8 cellular contexts compared by ENCODE assay signal in genomic region chr14:21039585-21040369, GRCh38. TPM values are rescaled to one million over a fixed set of nuclear protein-coding genes. Genes with fewer than 3 reads are reported as not detected.
DNase-seq lines count a peak whose midpoint lies in the region; ATAC-seq, FAIRE-seq and TF ChIP-seq lines count a peak whose summit lies in the region.

No MANE protein-coding gene starts in this region.

- FAIRE-seq in K562 (lab: Jason Lieb, UNC) = peak; percentile 95

- H2AFZ ChIP-seq in K562 (ENCODE audit: low read depth, low read length) = peak overlapping the region; percentile 65

- in situ Hi-C loops in K562 (cut with MboI) (no loop called here), gastrocnemius medialis (cut with MboI; ENCODE audit: low sequenced_read_pairs in 4 of 4) (loop anchor here in 1 of 4 donors (25.0 kb wide), 1 partner anchor 577 kb away; the partner anchor contains the start of genes APEX1, OSGEP, PIP4P1 and PNP)

- H3K27ac ChIP-seq in CD4-positive, alpha-beta memory T cell (ENCODE audit: low read depth, low read length) = no peak overlapping the region
- H3K27ac ChIP-seq in K562 (ENCODE audit: extremely low read depth, low read depth, low read length) (no peak overlapping the region), gastrocnemius medialis (peak overlapping the region; percentile 83 to 91 (median 86))

- H3K4me1 ChIP-seq in CD4-positive, alpha-beta memory T cell (ENCODE audit: insufficient read depth, low read length) = peaks cover 16% of the 10 kb centered on the region
- H3K4me1 ChIP-seq in K562 (replicated peaks in 1 of 2; ENCODE audit: control insufficient read depth in 2 of 2, insufficient read depth in 2 of 2, low read length in 2 of 2) = peaks cover 5 to 25% of the 10 kb centered on the region in 2 experiments; a peak in 4 of 5 replicates
- H3K4me1 ChIP-seq in gastrocnemius medialis = peaks cover 62 to 75% of the 10 kb centered on the region in 2 donors

- intact Hi-C loops in CD4-positive, alpha-beta memory T cell (cut with micrococcal nuclease) = loop anchor here (1.0 kb wide), 1 partner anchor 25 kb away; no protein-coding TSS in a partner anchor
- intact Hi-C loops in K562 (cut with micrococcal nuclease) = loop anchor here (1.0 to 5.0 kb wide), 3 partner anchors 25 to 342 kb away; no protein-coding TSS in a partner anchor
- intact Hi-C loops in gastrocnemius medialis (cut with DNase I; ENCODE audit: low total_unique reads) = loop anchor here (1.0 to 10.0 kb wide), 7 partner anchors 14 to 578 kb away; partner anchors contain the start of genes NDRG2, PIP4P1 and RNASE4

- no peak overlapping the region for H3K4me2 ChIP-seq in K562 (ENCODE audit: insufficient read depth, low read length)

- H3K27me3 ChIP-seq in CD4-positive, alpha-beta memory T cell (ENCODE audit: insufficient read depth, low read length) = no peaks in the 10 kb centered on the region
- no peaks in the 10 kb centered on the region for H3K27me3 ChIP-seq in K562 (ENCODE audit: control insufficient read depth in 2 of 2, insufficient read depth in 2 of 2, low read length in 2 of 2)
- H3K27me3 ChIP-seq in gastrocnemius medialis = no peaks in the 10 kb centered on the region

- no peak for TF ChIP-seq EP300 in K562 (IDR thresholded peaks at IDR 0.05; ENCODE audit: low read length)

- H3K9me3 Mint-ChIP-seq in CD4-positive, alpha-beta memory T cell = no peaks in the 10 kb centered on the region

- H3K36me3 Mint-ChIP-seq in CD4-positive, alpha-beta memory T cell = no peaks in the 10 kb centered on the region

- no peaks in the 10 kb centered on the region for H3K27me3 Mint-ChIP-seq in CD4-positive, alpha-beta memory T cell

- no peaks in the 10 kb centered on the region for H4K20me1 ChIP-seq in K562 (replicated peaks; ENCODE audit: control insufficient read depth, insufficient read depth, low read length)

- no peak overlapping the region for H3K9ac ChIP-seq in K562 (ENCODE audit: insufficient read depth in 1 of 2, low read depth in 2 of 2, low read length in 2 of 2)

- H3K4me1 Mint-ChIP-seq in CD4-positive, alpha-beta memory T cell = peaks cover 9 to 35% (median 15%) of the 10 kb centered on the region in 4 donors

- no peak for TF ChIP-seq POLR2A in K562 (conservative IDR thresholded peaks at IDR 0.05)
- peak in 1 of 2 donors; percentile 1 for TF ChIP-seq POLR2A in gastrocnemius medialis (IDR thresholded peaks at IDR 0.05)

- DNase-seq in CD4-positive, alpha-beta memory T cell = peak in 4 of 5 donors; percentile 40 to 51 (median 44)
- peak; percentile 58 for DNase-seq in GM20000 (ENCODE audit: low spot score)
- DNase-seq in NCI-H774 (lab: John Stamatoyannopoulos, UW) = peak; percentile 21
- DNase-seq in K562 (ENCODE audit: extremely low read depth in 1 of 4, low spot score in 3 of 4) = peak in 2 of 4 experiments; percentile 64 to 73
- DNase-seq in hypothalamus (lab: John Stamatoyannopoulos, UW) = peak in 34 of 51 donors; percentile 12 to 76 (median 42)
- peak in 1 of 2 donors; percentile 72 for DNase-seq in gastrocnemius medialis
- no peak for DNase-seq in NCI-H187 treated with DMSO at 0.1 percent for 48 hours (lab: John Stamatoyannopoulos, UW)

- H3K9me1 ChIP-seq in K562 (ENCODE audit: control insufficient read depth, insufficient read depth, low read length) = no peaks in the 10 kb centered on the region

- H3K79me2 ChIP-seq in K562 (ENCODE audit: control insufficient read depth, insufficient read depth, low read length) = no peaks in the 10 kb centered on the region

- no TSS peak for BruUV-seq in K562 (replicated peaks; lab: Mats Ljungman, UMichigan)

- peak; percentile 81 to 89 for TF ChIP-seq RAD21 in K562 (CRISPR knock-in tag; conservative IDR thresholded peaks at IDR 0.05 in 1 of 2, IDR thresholded peaks at IDR 0.05 in 1 of 2)

- POLR2A ChIA-PET in CD4-positive, alpha-beta memory T cell (lab: Charles Lee; ENCODE audit: partially characterized antibody) = interaction anchor here (3.0 kb wide), 1 partner anchor 24 kb away, joined by 19 read pairs; no protein-coding TSS in a partner anchor
- POLR2A ChIA-PET in K562 (lab: Yijun Ruan, JAX) = interaction anchor here (0.6 to 2.6 kb wide), 3 partner anchors 13 to 24 kb away, joined by 3 to 15 read pairs (median 4); no protein-coding TSS in a partner anchor

- ATAC-seq in K562 (peak; percentile 92), gastrocnemius medialis (peak; percentile 53 to 68), HG02884 (IDR thresholded peaks at IDR 0.05; ENCODE audit: unreplicated experiment) (no peak)

- peak overlapping the region in 2 of 7 donors; percentile 13 to 39 for H3K27ac Mint-ChIP-seq in CD4-positive, alpha-beta memory T cell

- no peaks in the 10 kb centered on the region for H3K9me3 ChIP-seq in CD4-positive, alpha-beta memory T cell (ENCODE audit: control insufficient read depth in 1 of 2, low read length in 2 of 2)
- H3K9me3 ChIP-seq in K562 (replicated peaks; ENCODE audit: control insufficient read depth, insufficient read depth, low read depth, low read length) (no peaks in the 10 kb centered on the region), gastrocnemius medialis (no peaks in the 10 kb centered on the region)

- WGBS in K562 (ENCODE audit: insufficient coverage, low coverage, missing lambda C conversion rate) = 31% methylated on average over 8 of the region's 8 CpGs

- TF ChIP-seq CTCF in GM20000 (IDR thresholded peaks at IDR 0.05; ENCODE audit: extremely low read depth, missing control alignments) (peak; percentile 57), K562 (IDR thresholded peaks at IDR 0.05 in 2 of 3, conservative IDR thresholded peaks at IDR 0.05 in 1 of 3; ENCODE audit: insufficient read depth in 2 of 3, low read depth in 1 of 3, low read length in 3 of 3) (peak; percentile 62 to 84 (median 75)), gastrocnemius medialis (IDR thresholded peaks at IDR 0.05 in 4 of 5, conservative IDR thresholded peaks at IDR 0.05 in 1 of 5) (peak; percentile 77 to 84 (median 79))

- no peaks in the 10 kb centered on the region for H3K36me3 ChIP-seq in CD4-positive, alpha-beta memory T cell (ENCODE audit: insufficient read depth, low read length)
- H3K36me3 ChIP-seq in K562 (ENCODE audit: control insufficient read depth, insufficient read depth, low read length) (no peaks in the 10 kb centered on the region), gastrocnemius medialis (no peaks in the 10 kb centered on the region)

- H3K4me3 Mint-ChIP-seq in CD4-positive, alpha-beta memory T cell = no peak overlapping the region

- H3K4me3 ChIP-seq in CD4-positive, alpha-beta memory T cell (ENCODE audit: low read length in 2 of 2) = no peak overlapping the region
- H3K4me3 ChIP-seq in K562 (no peak overlapping the region), gastrocnemius medialis (peak overlapping the region in 2 of 4 donors; percentile 19 to 26)

- CTCF ChIA-PET in CD4-positive, alpha-beta memory T cell (lab: Charles Lee; ENCODE audit: partially characterized antibody) = interaction anchor here (1.2 to 6.9 kb wide), 8 partner anchors 8 to 67 kb away, joined by 3 to 349 read pairs (median 4); no protein-coding TSS in a partner anchor
- CTCF ChIA-PET in K562 (lab: Yijun Ruan, JAX; ENCODE audit: low intra/inter-chr PET ratio) = interaction anchor here (0.6 to 2.8 kb wide), 6 partner anchors 21 to 431 kb away, joined by 3 to 33 read pairs (median 4); no protein-coding TSS in a partner anchor

RNA-seq across cellular contexts. Expression of gene RNASE7, which starts 2.4 kb away (rescaled TPM):
- not detected for total RNA-seq in CD4-positive, alpha-beta memory T cell
- not detected for polyA plus RNA-seq in CD4-positive, alpha-beta memory T cell
- total RNA-seq in K562 (2011; cell fraction: chromatin; rRNA removed; ENCODE audit: low replicate concordance) = not detected in 2 replicates
- total RNA-seq in K562 (2011; cell fraction: nucleolus; rRNA removed) = not detected in 2 replicates
- not detected in 2 replicates for total RNA-seq in K562 (2011; cell fraction: nucleoplasm; rRNA removed)
- total RNA-seq in K562 (2014; rRNA removed) (not detected in 2 replicates), K562 (2014; rRNA removed; fragmentation: Illumina TruSeq; extraction: Trizol) (not detected in 2 replicates), K562 (2015; rRNA removed; fragmentation: Illumina TruSeq; extraction: Trizol) (not detected in 2 replicates), K562 (2021) (not detected in 2 replicates), gastrocnemius medialis (under 1 TPM in 1 of 4 donors, not detected in 3; 0.55 TPM)
- polyA plus RNA-seq in K562 (2011; rRNA removed) (not detected in 2 replicates), K562 (2014; fragmentation: Illumina TruSeq; extraction: Trizol) (not detected in 2 replicates), K562 (2014; fragmentation: Nextera tagmentation; extraction: Ambion mirVana) (not detected), K562 (2014; rRNA removed) (not detected in 2 replicates)
- polyA plus RNA-seq in K562 (2011; cell fraction: cytosol; rRNA removed) = not detected in 2 replicates
- polyA plus RNA-seq in K562 (2011; cell fraction: nucleus; rRNA removed) = not detected in 2 replicates
- polyA plus RNA-seq in K562 (2012) = not detected in 2 replicates
- not detected in 2 replicates for polyA minus RNA-seq in K562 (2011; rRNA and poly(A)+ RNA removed)
- polyA minus RNA-seq in K562 (2011; cell fraction: cytosol; rRNA and poly(A)+ RNA removed) = not detected in 2 replicates
- not detected in 2 replicates for polyA minus RNA-seq in K562 (2011; cell fraction: nucleus; rRNA and poly(A)+ RNA removed)

RNA-seq across cellular contexts. Expression of gene RNASE13, which starts 5.2 kb away (rescaled TPM):
- not detected for total RNA-seq in CD4-positive, alpha-beta memory T cell
- not detected for polyA plus RNA-seq in CD4-positive, alpha-beta memory T cell
- total RNA-seq in K562 (2011; cell fraction: chromatin; rRNA removed; ENCODE audit: low replicate concordance) = not detected in 2 replicates
- not detected in 2 replicates for total RNA-seq in K562 (2011; cell fraction: nucleolus; rRNA removed)
- total RNA-seq in K562 (2011; cell fraction: nucleoplasm; rRNA removed) = not detected in 2 replicates
- not detected in 2 replicates for total RNA-seq in K562 (2014; rRNA removed)
- not detected in 2 replicates for total RNA-seq in K562 (2014; rRNA removed; fragmentation: Illumina TruSeq; extraction: Trizol)
- total RNA-seq in K562 (2015; rRNA removed; fragmentation: Illumina TruSeq; extraction: Trizol) = not detected in 2 replicates
- total RNA-seq in K562 (2021) = not detected in 2 replicates
- not detected in 2 replicates for polyA plus RNA-seq in K562 (2011; rRNA removed)
- not detected in 2 replicates for polyA plus RNA-seq in K562 (2011; cell fraction: cytosol; rRNA removed)
- not detected in 2 replicates for polyA plus RNA-seq in K562 (2011; cell fraction: nucleus; rRNA removed)
- polyA plus RNA-seq in K562 (2012) = not detected in 2 replicates
- not detected in 2 replicates for polyA plus RNA-seq in K562 (2014; fragmentation: Illumina TruSeq; extraction: Trizol)
- polyA plus RNA-seq in K562 (2014; fragmentation: Nextera tagmentation; extraction: Ambion mirVana) = not detected
- polyA plus RNA-seq in K562 (2014; rRNA removed) = not detected in 2 replicates
- polyA minus RNA-seq in K562 (2011; rRNA and poly(A)+ RNA removed) = not detected in 2 replicates
- not detected in 2 replicates for polyA minus RNA-seq in K562 (2011; cell fraction: cytosol; rRNA and poly(A)+ RNA removed)
- not detected in 2 replicates for polyA minus RNA-seq in K562 (2011; cell fraction: nucleus; rRNA and poly(A)+ RNA removed)
- total RNA-seq in gastrocnemius medialis = not detected

RNA-seq across cellular contexts. Expression of gene TPPP2, which starts 9.8 kb away (rescaled TPM):
- not detected for total RNA-seq in CD4-positive, alpha-beta memory T cell
- not detected for polyA plus RNA-seq in CD4-positive, alpha-beta memory T cell
- total RNA-seq in K562 (2011; cell fraction: chromatin; rRNA removed; ENCODE audit: low replicate concordance) = 0.19 TPM in 1 of 2 replicates, not detected in the other
- total RNA-seq in K562 (2011; cell fraction: nucleolus; rRNA removed) = not detected in 2 replicates
- not detected in 2 replicates for total RNA-seq in K562 (2011; cell fraction: nucleoplasm; rRNA removed)
- total RNA-seq in K562 (2014; rRNA removed) = 0.18 and 0.24 TPM in 2 replicates
- total RNA-seq in K562 (2014; rRNA removed; fragmentation: Illumina TruSeq; extraction: Trizol) = not detected in 2 replicates
- not detected in 2 replicates for total RNA-seq in K562 (2015; rRNA removed; fragmentation: Illumina TruSeq; extraction: Trizol)
- not detected in 2 replicates for total RNA-seq in K562 (2021)
- not detected in 2 replicates for polyA plus RNA-seq in K562 (2011; rRNA removed)
- polyA plus RNA-seq in K562 (2011; cell fraction: cytosol; rRNA removed) = not detected in 2 replicates
- polyA plus RNA-seq in K562 (2011; cell fraction: nucleus; rRNA removed) = 0.33 TPM in 1 of 2 replicates, not detected in the other
- not detected in 2 replicates for polyA plus RNA-seq in K562 (2012)
- polyA plus RNA-seq in K562 (2014; fragmentation: Illumina TruSeq; extraction: Trizol) = not detected in 2 replicates
- not detected for polyA plus RNA-seq in K562 (2014; fragmentation: Nextera tagmentation; extraction: Ambion mirVana)
- not detected in 2 replicates for polyA plus RNA-seq in K562 (2014; rRNA removed)
- polyA minus RNA-seq in K562 (2011; rRNA and poly(A)+ RNA removed) = not detected in 2 replicates
- not detected in 2 replicates for polyA minus RNA-seq in K562 (2011; cell fraction: cytosol; rRNA and poly(A)+ RNA removed)
- not detected in 2 replicates for polyA minus RNA-seq in K562 (2011; cell fraction: nucleus; rRNA and poly(A)+ RNA removed)
- 1 to 10 TPM in 2 of 4 donors, under 1 TPM in 2; 0.22 to 2.3 (median 1.1) TPM for total RNA-seq in gastrocnemius medialis

RNA-seq across cellular contexts. Expression of gene NDRG2, which starts 14.9 kb away (rescaled TPM):
- total RNA-seq in CD4-positive, alpha-beta memory T cell = 10 to 100 TPM; 31.9 to 32.4 TPM
- 10 to 100 TPM; 26.9 to 34.5 TPM for polyA plus RNA-seq in CD4-positive, alpha-beta memory T cell
- 236 and 348 TPM in 2 replicates for total RNA-seq in K562 (2011; cell fraction: chromatin; rRNA removed; ENCODE audit: low replicate concordance)
- 137 and 162 TPM in 2 replicates for total RNA-seq in K562 (2011; cell fraction: nucleolus; rRNA removed)
- 212 and 255 TPM in 2 replicates for total RNA-seq in K562 (2011; cell fraction: nucleoplasm; rRNA removed)
- total RNA-seq in K562 (2014; rRNA removed) (44.5 and 62.1 TPM in 2 replicates), K562 (2014; rRNA removed; fragmentation: Illumina TruSeq; extraction: Trizol) (24.9 and 28.2 TPM in 2 replicates), K562 (2015; rRNA removed; fragmentation: Illumina TruSeq; extraction: Trizol) (27.5 and 28.5 TPM in 2 replicates), K562 (2021) (37.4 and 41.0 TPM in 2 replicates), gastrocnemius medialis (1,000 to 10,000 TPM in 3 of 4 donors, 100 to 1,000 TPM in 1; 759 to 2,790 (median 1,841) TPM)
- polyA plus RNA-seq in K562 (2011; rRNA removed) (66.3 and 105 TPM in 2 replicates), K562 (2014; fragmentation: Illumina TruSeq; extraction: Trizol) (81.2 and 81.3 TPM in 2 replicates), K562 (2014; fragmentation: Nextera tagmentation; extraction: Ambion mirVana) (10 to 100 TPM; 10.1 to 22.9 TPM), K562 (2014; rRNA removed) (59.3 and 67.3 TPM in 2 replicates)
- 81.1 and 138 TPM in 2 replicates for polyA plus RNA-seq in K562 (2011; cell fraction: cytosol; rRNA removed)
- 200 and 241 TPM in 2 replicates for polyA plus RNA-seq in K562 (2011; cell fraction: nucleus; rRNA removed)
- 41.0 and 60.2 TPM in 2 replicates for polyA plus RNA-seq in K562 (2012)
- polyA minus RNA-seq in K562 (2011; rRNA and poly(A)+ RNA removed) = 42.2 and 67.9 TPM in 2 replicates
- 15.7 and 39.4 TPM in 2 replicates for polyA minus RNA-seq in K562 (2011; cell fraction: cytosol; rRNA and poly(A)+ RNA removed)
- 54.4 and 64.0 TPM in 2 replicates for polyA minus RNA-seq in K562 (2011; cell fraction: nucleus; rRNA and poly(A)+ RNA removed)

RNA-seq across cellular contexts. Expression of gene RNASE8, which starts 17.8 kb away (rescaled TPM):
- total RNA-seq in CD4-positive, alpha-beta memory T cell = not detected
- not detected for polyA plus RNA-seq in CD4-positive, alpha-beta memory T cell
- not detected in 2 replicates for total RNA-seq in K562 (2011; cell fraction: chromatin; rRNA removed; ENCODE audit: low replicate concordance)
- not detected in 2 replicates for total RNA-seq in K562 (2011; cell fraction: nucleolus; rRNA removed)
- not detected in 2 replicates for total RNA-seq in K562 (2011; cell fraction: nucleoplasm; rRNA removed)
- not detected in 2 replicates for total RNA-seq in K562 (2014; rRNA removed)
- not detected in 2 replicates for total RNA-seq in K562 (2014; rRNA removed; fragmentation: Illumina TruSeq; extraction: Trizol)
- not detected in 2 replicates for total RNA-seq in K562 (2015; rRNA removed; fragmentation: Illumina TruSeq; extraction: Trizol)
- not detected in 2 replicates for total RNA-seq in K562 (2021)
- polyA plus RNA-seq in K562 (2011; rRNA removed) = not detected in 2 replicates
- polyA plus RNA-seq in K562 (2011; cell fraction: cytosol; rRNA removed) = not detected in 2 replicates
- polyA plus RNA-seq in K562 (2011; cell fraction: nucleus; rRNA removed) = not detected in 2 replicates
- polyA plus RNA-seq in K562 (2012) = not detected in 2 replicates
- polyA plus RNA-seq in K562 (2014; fragmentation: Illumina TruSeq; extraction: Trizol) = not detected in 2 replicates
- not detected for polyA plus RNA-seq in K562 (2014; fragmentation: Nextera tagmentation; extraction: Ambion mirVana)
- polyA plus RNA-seq in K562 (2014; rRNA removed) = not detected in 2 replicates
- polyA minus RNA-seq in K562 (2011; rRNA and poly(A)+ RNA removed) = not detected in 2 replicates
- polyA minus RNA-seq in K562 (2011; cell fraction: cytosol; rRNA and poly(A)+ RNA removed) = not detected in 2 replicates
- polyA minus RNA-seq in K562 (2011; cell fraction: nucleus; rRNA and poly(A)+ RNA removed) = not detected in 2 replicates
- total RNA-seq in gastrocnemius medialis = not detected

Comparison
In these comparisons a context has a peak if more than half of its experiments do, and no peak if none do; other contexts are left out.
1. H3K27ac ChIP-seq: peak in gastrocnemius medialis (4 of 4); none in CD4-positive, alpha-beta memory T cell (single experiment) and K562 (single experiment).
2. Peak in every context shown above with its lines, with median percentiles within 50 percentile points of each other: CTCF ChIP-seq.